15 cellular contexts compared by ENCODE assay signal in genomic region chr17:31678431-31678830, GRCh38.
DNase-seq lines count a peak whose midpoint lies in the region; ATAC-seq and TF ChIP-seq lines count a peak whose summit lies in the region.
"Had no signal": no experiment of that assay in that cellular context is flagged by ENCODE, and none has a peak within 500 bp of the region (broad histone marks: within the 10 kb centered on the region; RNA-seq: fewer than 3 reads in every experiment).

No MANE protein-coding gene starts in this region.

- CTCF ChIA-PET in RWPE1 (lab: Yijun Ruan, JAX), result no interaction called here

- ATAC-seq in right cardiac atrium (peak; percentile 56 to 60), HG02840 (IDR thresholded peaks at IDR 0.05; ENCODE audit: low FRiP score, unreplicated experiment) (no peak), HG02973 (IDR thresholded peaks at IDR 0.05; ENCODE audit: unreplicated experiment) (no peak)

- WGBS in GM23248 (ENCODE audit: low coverage in 1 of 2, low lambda C conversion rate in 2 of 2, missing lambda C conversion rate in 2 of 2), 2 experiments, result 13 to 25% methylated on average over 1 of the region's 1 CpG
- 78% methylated on average over 1 of the region's 1 CpG for WGBS in right cardiac atrium

- H3K9me3 ChIP-seq in GM23248 (ENCODE audit: low read depth) (no peaks in the 10 kb centered on the region), right cardiac atrium (ENCODE audit: control insufficient read depth, low read length) (no peaks in the 10 kb centered on the region)
- H3K9me3 ChIP-seq: BE2C had no signal

- H3K4me1 ChIP-seq in GM23248 (ENCODE audit: insufficient read depth) (no peaks in the 10 kb centered on the region; the same call in 1 of the 2 replicates), right cardiac atrium (ENCODE audit: control insufficient read depth, insufficient read depth, low read length) (no peaks in the 10 kb centered on the region)
- H3K4me1 ChIP-seq: BE2C had no signal

- H3K4me3 ChIP-seq in GM23248, result no peak overlapping the region
- no peak overlapping the region for H3K4me3 ChIP-seq in right cardiac atrium (ENCODE audit: low read length)
- no peak overlapping the region for H3K4me3 ChIP-seq in dorsolateral prefrontal cortex

- intact Hi-C loops in right cardiac atrium (cut with DNase I) (no loop called here), dorsolateral prefrontal cortex (cut with DNase I) (no loop called here)

- no peak overlapping the region for H2AFZ ChIP-seq in GM23248

- POLR2A ChIA-PET in RWPE1 (lab: Yijun Ruan, JAX; ENCODE audit: low non-redundant PET), result no interaction called here

- DNase-seq in A172 (ENCODE audit: low spot score) (peak; percentile 45), GM23248 (peak; percentile 50), RWPE1 (ENCODE audit: low spot score) (peak; percentile 17), right cardiac atrium (peak in 1 of 3 donors; percentile 56), dorsolateral prefrontal cortex (no peak), GM20000 (ENCODE audit: low spot score) (no peak)
- DNase-seq: activated CD4-positive, alpha-beta T cell treated with anti-CD3 and anti-CD28 coated beads, Interleukin-2, amount 10 ng/mL, durations not matched to agents 7 days and 5 days; BE2C; midbrain; NCI-H1417 treated with DMSO at 0.1 percent for 48 hours; NCI-H526 treated with DMSO at 0.1 percent for 48 hours; stimulated activated CD4-positive, alpha-beta T cell treated with anti-CD3 and anti-CD28 coated beads, Interleukin-4, amount 100 ng/mL, for 1 hour; stimulated activated naive CD4-positive, alpha-beta T cell had no signal

- TF ChIP-seq CTCF in RWPE1 (conservative IDR thresholded peaks at IDR 0.05; ENCODE audit: low read depth) (no peak), dorsolateral prefrontal cortex (IDR thresholded peaks at IDR 0.05 in 54 of 56, conservative IDR thresholded peaks at IDR 0.05 in 2 of 56; ENCODE audit: low read depth in 1 of 56, partially characterized antibody in 56 of 56) (no peak), GM20000 (IDR thresholded peaks at IDR 0.05; ENCODE audit: extremely low read depth, missing control alignments) (no peak)

- H3K27me3 ChIP-seq in GM23248 (replicated peaks; ENCODE audit: insufficient read depth), result no peaks in the 10 kb centered on the region
- no peaks in the 10 kb centered on the region for H3K27me3 ChIP-seq in right cardiac atrium (ENCODE audit: control insufficient read depth, insufficient read depth)
- H3K27me3 ChIP-seq in dorsolateral prefrontal cortex, result peaks cover 0 to 14% (median 0%) of the 10 kb centered on the region in 45 donors
- H3K27me3 ChIP-seq: BE2C had no signal

- no peak overlapping the region for H3K4me2 ChIP-seq in GM23248 (ENCODE audit: unreplicated experiment)

- in situ Hi-C loops in GM23248 (cut with MboI), result no loop called here

- no peaks in the 10 kb centered on the region for H4K20me1 ChIP-seq in GM23248 (ENCODE audit: insufficient read depth)

- H3K9me2 ChIP-seq in GM23248 (ENCODE audit: insufficient read depth), result no peaks in the 10 kb centered on the region

- no peaks in the 10 kb centered on the region for H3K36me3 ChIP-seq in GM23248 (ENCODE audit: low read depth)
- H3K36me3 ChIP-seq: BE2C had no signal

- H3F3A ChIP-seq in GM23248 (ENCODE audit: insufficient read depth), result no peaks in the 10 kb centered on the region

- H3K79me2 ChIP-seq in GM23248 (ENCODE audit: insufficient read depth), result no peaks in the 10 kb centered on the region

- H3K27ac ChIP-seq in GM23248, result no peak overlapping the region
- peak overlapping the region; percentile 53 for H3K27ac ChIP-seq in RWPE1
- H3K27ac ChIP-seq in right cardiac atrium (ENCODE audit: low read length), result no peak overlapping the region
- no peak overlapping the region for H3K27ac ChIP-seq in dorsolateral prefrontal cortex

- H3K9ac ChIP-seq in GM23248, result no peak overlapping the region

Comparison
In these comparisons a context has a peak if more than half of its experiments do, and no peak if none do; other contexts are left out.
1. DNase-seq: peak in A172 (single experiment), GM23248 (single experiment) and RWPE1 (single experiment); none in dorsolateral prefrontal cortex (0 of 10) and GM20000 (single experiment).
2. ATAC-seq: peak in right cardiac atrium (2 of 2); none in HG02840 (single experiment) and HG02973 (single experiment).